ENCODE assay signal across 1 cellular context in the genomic region with DNA sequence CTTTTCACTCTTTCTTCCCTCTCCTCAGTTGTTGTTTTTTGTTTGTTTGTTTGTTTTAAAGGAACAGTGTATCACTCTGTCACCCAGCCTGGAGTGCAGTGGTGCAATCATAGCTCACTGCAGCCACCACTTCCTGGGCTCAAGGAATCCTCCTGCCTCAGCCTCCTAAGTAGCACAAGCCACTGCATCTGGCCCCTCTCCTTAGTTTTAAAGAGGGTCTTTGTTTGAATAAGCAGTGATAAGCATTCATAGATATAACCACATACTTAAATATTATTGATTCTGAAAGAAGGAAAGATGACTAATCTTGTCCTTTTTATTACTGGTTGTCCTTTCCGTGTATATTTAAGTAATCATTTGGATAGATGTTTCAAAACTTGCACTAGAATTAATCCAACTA.
TF ChIP-seq lines count a peak whose summit lies in the region.

No MANE protein-coding gene starts in this region.

TF ChIP-seq in SK-N-SH treated with all-trans-retinoic acid at 6 μM for 48 hours, 23 proteins besides CTCF, POLR2A, EP300 and RAD21 (continued from another document):
- TF ChIP-seq, protein P1, sequence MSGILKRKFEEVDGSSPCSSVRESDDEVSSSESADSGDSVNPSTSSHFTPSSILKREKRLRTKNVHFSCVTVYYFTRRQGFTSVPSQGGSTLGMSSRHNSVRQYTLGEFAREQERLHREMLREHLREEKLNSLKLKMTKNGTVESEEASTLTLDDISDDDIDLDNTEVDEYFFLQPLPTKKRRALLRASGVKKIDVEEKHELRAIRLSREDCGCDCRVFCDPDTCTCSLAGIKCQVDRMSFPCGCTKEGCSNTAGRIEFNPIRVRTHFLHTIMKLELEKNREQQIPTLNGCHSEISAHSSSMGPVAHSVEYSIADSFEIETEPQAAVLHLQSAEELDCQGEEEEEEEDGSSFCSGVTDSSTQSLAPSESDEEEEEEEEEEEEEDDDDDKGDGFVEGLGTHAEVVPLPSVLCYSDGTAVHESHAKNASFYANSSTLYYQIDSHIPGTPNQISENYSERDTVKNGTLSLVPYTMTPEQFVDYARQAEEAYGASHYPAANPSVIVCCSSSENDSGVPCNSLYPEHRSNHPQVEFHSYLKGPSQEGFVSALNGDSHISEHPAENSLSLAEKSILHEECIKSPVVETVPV (CRISPR knock-in tag; IDR thresholded peaks at IDR 0.05), result no peak
- TF ChIP-seq ZNF565 (CRISPR knock-in tag; conservative IDR thresholded peaks at IDR 0.05; ENCODE audit: low read depth) (no peak), ZFP30 (CRISPR knock-in tag; IDR thresholded peaks at IDR 0.05) (no peak)
- TF ChIP-seq, protein P2, sequence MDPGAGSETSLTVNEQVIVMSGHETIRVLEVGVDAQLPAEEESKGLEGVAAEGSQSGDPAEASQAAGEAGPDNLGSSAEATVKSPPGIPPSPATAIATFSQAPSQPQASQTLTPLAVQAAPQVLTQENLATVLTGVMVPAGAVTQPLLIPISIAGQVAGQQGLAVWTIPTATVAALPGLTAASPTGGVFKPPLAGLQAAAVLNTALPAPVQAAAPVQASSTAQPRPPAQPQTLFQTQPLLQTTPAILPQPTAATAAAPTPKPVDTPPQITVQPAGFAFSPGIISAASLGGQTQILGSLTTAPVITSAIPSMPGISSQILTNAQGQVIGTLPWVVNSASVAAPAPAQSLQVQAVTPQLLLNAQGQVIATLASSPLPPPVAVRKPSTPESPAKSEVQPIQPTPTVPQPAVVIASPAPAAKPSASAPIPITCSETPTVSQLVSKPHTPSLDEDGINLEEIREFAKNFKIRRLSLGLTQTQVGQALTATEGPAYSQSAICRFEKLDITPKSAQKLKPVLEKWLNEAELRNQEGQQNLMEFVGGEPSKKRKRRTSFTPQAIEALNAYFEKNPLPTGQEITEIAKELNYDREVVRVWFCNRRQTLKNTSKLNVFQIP (CRISPR knock-in tag; IDR thresholded peaks at IDR 0.05; ENCODE audit: borderline replicate concordance, low read depth), result no peak
